Comparison of ENCODE assay signal across 1 cellular context in genomic region chr12:116054280-116054679, GRCh38.
TF ChIP-seq lines count a peak whose summit lies in the region.

No MANE protein-coding gene starts in this region.

TF ChIP-seq in SK-N-SH, 30 proteins besides CTCF, POLR2A, EP300 and RAD21 (continued from another document):
- TF ChIP-seq USF1 (IDR thresholded peaks at IDR 0.05; ENCODE audit: borderline replicate concordance, low read depth) (no peak), FOXM1 (IDR thresholded peaks at IDR 0.05; ENCODE audit: low read depth) (no peak), PBX3 (IDR thresholded peaks at IDR 0.05) (no peak), JUND (IDR thresholded peaks at IDR 0.05) (no peak), CHD2 (IDR thresholded peaks at IDR 0.05; ENCODE audit: low read length, partially characterized antibody) (no peak), MEF2A (IDR thresholded peaks at IDR 0.05; ENCODE audit: borderline replicate concordance, low read depth) (no peak), RXRA (IDR thresholded peaks at IDR 0.05; ENCODE audit: borderline replicate concordance, low read depth) (no peak), FOSL2 (IDR thresholded peaks at IDR 0.05; ENCODE audit: borderline replicate concordance, low read depth) (no peak), SIN3A (IDR thresholded peaks at IDR 0.05; ENCODE audit: borderline replicate concordance, low read depth, low read length) (no peak), USF2 (IDR thresholded peaks at IDR 0.05; ENCODE audit: borderline replicate concordance, low read depth, low read length) (no peak), RFX5 (IDR thresholded peaks at IDR 0.05; ENCODE audit: low read length) (no peak), POLR2AphosphoS5 (IDR thresholded peaks at IDR 0.05; ENCODE audit: low read depth, low read length) (no peak), SMC3 (IDR thresholded peaks at IDR 0.05; ENCODE audit: low read depth, low read length) (no peak), FOXJ3 (CRISPR knock-in tag; IDR thresholded peaks at IDR 0.05) (no peak), ELF1 (IDR thresholded peaks at IDR 0.05) (no peak)
